In the genomic region with DNA sequence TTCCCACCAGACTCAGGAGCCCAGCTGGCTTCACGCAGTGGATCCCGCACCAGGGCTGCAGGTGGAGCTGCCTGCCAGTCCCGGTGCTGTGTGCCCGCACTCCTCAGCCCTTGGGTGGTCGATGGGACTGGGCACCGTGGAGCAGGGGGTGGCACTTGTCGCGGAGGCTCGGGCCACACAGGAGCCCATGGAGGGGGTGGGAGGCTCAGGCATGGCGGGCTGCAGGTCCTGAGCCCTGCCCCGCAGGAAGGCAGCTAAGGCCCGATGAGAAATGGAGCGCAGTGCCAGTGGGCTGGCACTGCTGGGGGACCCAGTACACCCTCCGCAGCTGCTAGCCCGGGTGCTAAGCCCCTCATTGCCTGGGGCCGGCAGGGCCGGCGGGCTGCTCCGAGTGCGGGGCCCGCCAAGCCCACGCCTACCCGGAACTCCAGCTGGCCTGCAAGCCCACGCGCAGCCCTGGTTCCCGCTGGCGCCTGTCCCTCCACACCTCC, we compare ENCODE assay signal across 14 cellular contexts. TPM values are rescaled to one million over a fixed set of nuclear protein-coding genes. Genes with fewer than 3 reads are reported as not detected.
"Had no signal": no experiment of that assay in that cellular context is flagged by ENCODE, and none has a peak within 500 bp of the region (broad histone marks: within the 10 kb centered on the region; RNA-seq: fewer than 3 reads in every experiment).

No MANE protein-coding gene starts in this region.

RNA-seq across cellular contexts. Expression of gene CXCL11, which starts 14.7 kb away (rescaled TPM):
- total RNA-seq: activated naive CD4-positive, alpha-beta T cell treated with anti-CD3 and anti-CD28 coated beads for 36 hours; activated naive CD8-positive, alpha-beta T cell treated with anti-CD3 and anti-CD28 coated beads, Interleukin-2, amount 10 ng/mL, durations not matched to agents 7 days and 5 days; activated T-helper 1 cell treated with anti-CD3 and anti-CD28 coated beads, Interleukin-12 subunit alpha, Interleukin-12 subunit beta, Interleukin-2, Interleukin-4 antibody, amounts not matched to agents 30 ng/mL and 10 ng/mL and 1 ng/mL, durations not matched to agents 14 hours and 24 hours and 36 hours; activated T-helper 17 cell treated with anti-CD3 and anti-CD28 coated beads, Interleukin-2, amount 50 U/mL, for 72 hours; activated T-helper 2 cell treated with anti-CD3 and anti-CD28 coated beads, Interferon-gamma antibody, Interleukin-2, Interleukin-4, amounts not matched to agents 10 μg/mL and 5 μg/mL and 100 μg/mL, durations not matched to agents 14 hours and 24 hours and 36 hours; ascending aorta; breast epithelium; bronchial epithelial cell; cardiac muscle cell; cerebellum; chondrocyte had no signal

RNA-seq across cellular contexts. Expression of gene ART3, which starts 23.9 kb away (rescaled TPM):
- total RNA-seq: activated naive CD4-positive, alpha-beta T cell treated with anti-CD3 and anti-CD28 coated beads for 36 hours; activated naive CD8-positive, alpha-beta T cell treated with anti-CD3 and anti-CD28 coated beads, Interleukin-2, amount 10 ng/mL, durations not matched to agents 7 days and 5 days; activated T-cell treated with anti-CD3 and anti-CD28 coated beads, Interleukin-2, amount 50 U/mL, for 72 hours; activated T-helper 2 cell treated with anti-CD3 and anti-CD28 coated beads, Interferon-gamma antibody, Interleukin-2, Interleukin-4, amounts not matched to agents 10 μg/mL and 5 μg/mL and 100 μg/mL, durations not matched to agents 14 hours and 24 hours and 36 hours; ascending aorta; astrocyte; breast epithelium; cerebellum had no signal

RNA-seq across cellular contexts. Expression of gene CXCL10, which starts 27.3 kb away (rescaled TPM):
- total RNA-seq: ascending aorta, body of pancreas, bronchial epithelial cell, cardiac muscle cell, chondrocyte had no signal

RNA-seq across cellular contexts. Expression of gene CXCL9, which starts 43.3 kb away (rescaled TPM):
- total RNA-seq: astrocyte, bronchial epithelial cell, cardiac muscle cell, cerebellum, chondrocyte had no signal
